In the genomic region with DNA sequence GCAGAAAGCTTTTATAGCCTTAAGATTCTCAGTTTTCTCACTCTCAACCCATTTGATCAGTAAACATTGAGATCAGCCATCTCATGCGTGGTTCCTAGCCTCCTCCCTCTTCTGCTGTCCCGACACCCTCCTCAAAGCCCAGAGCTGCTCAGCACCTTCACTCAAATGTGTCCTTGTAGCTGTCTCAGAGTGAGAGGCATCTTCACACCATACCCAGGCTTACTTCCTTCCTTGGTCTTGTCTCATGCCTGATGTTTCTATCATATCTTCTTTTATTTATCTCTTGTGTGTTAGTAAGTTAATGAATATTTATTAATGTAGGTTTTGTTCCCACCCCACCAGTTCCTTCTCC, we compare ENCODE assay signal across 13 cellular contexts.
DNase-seq lines count a peak whose midpoint lies in the region; ATAC-seq and TF ChIP-seq lines count a peak whose summit lies in the region.
"Had no signal": no experiment of that assay in that cellular context is flagged by ENCODE, and none has a peak within 500 bp of the region (broad histone marks: within the 10 kb centered on the region; RNA-seq: fewer than 3 reads in every experiment).

No MANE protein-coding gene starts in this region.

- DNase-seq in spleen: no peak
- DNase-seq in NCI-H2107 (lab: John Stamatoyannopoulos, UW): no peak
- no peak for DNase-seq in stimulated activated naive CD4-positive, alpha-beta T cell treated with Interleukin-2 at 50 U/mL for 16 hours (lab: John Stamatoyannopoulos, UW)
- no peak for DNase-seq in GM10248 (ENCODE audit: extremely low spot score)
- DNase-seq: Caco-2; naive thymus-derived CD4-positive, alpha-beta T cell; NCI-H2171; right cardiac atrium; T-helper 9 cell had no signal

- H3K4me1 ChIP-seq in spleen: peaks cover 0 to 43% (median 9%) of the 10 kb centered on the region in 6 donors

- no peak for TF ChIP-seq CTCF in spleen (IDR thresholded peaks at IDR 0.05 in 8 of 11, conservative IDR thresholded peaks at IDR 0.05 in 3 of 11)
- no peak for TF ChIP-seq CTCF in GM10248 (IDR thresholded peaks at IDR 0.05; ENCODE audit: control extremely low read depth, extremely low read depth, low read depth, missing control alignments)

- H3K27me3 ChIP-seq in spleen (replicated peaks in 1 of 7): no peaks in the 10 kb centered on the region

- peak overlapping the region; percentile 51 to 85 (median 72) for H3K27ac ChIP-seq in spleen
- H3K27ac ChIP-seq: thoracic aorta had no signal

- peak; percentile 25 for ATAC-seq in GM19463 (IDR thresholded peaks at IDR 0.05; ENCODE audit: unreplicated experiment)
- peak; percentile 20 for ATAC-seq in HG02759 (IDR thresholded peaks at IDR 0.05; ENCODE audit: unreplicated experiment)
- peak; percentile 37 for ATAC-seq in HG03460 (IDR thresholded peaks at IDR 0.05; ENCODE audit: unreplicated experiment)
- ATAC-seq: right cardiac atrium had no signal

- H3K9me3 ChIP-seq in spleen: no peaks in the 10 kb centered on the region
- H3K9me3 ChIP-seq: Caco-2, thoracic aorta had no signal

- POLR2A ChIA-PET in GM10248 (lab: Yijun Ruan, JAX): interaction anchor here (0.5 to 0.6 kb wide), 2 partner anchors 87 to 129 kb away, joined by 4 to 9 read pairs; no protein-coding TSS in a partner anchor

- no peaks in the 10 kb centered on the region for H3K36me3 ChIP-seq in spleen
- H3K36me3 ChIP-seq: thoracic aorta had no signal

- intact Hi-C loops in spleen (cut with DNase I; ENCODE audit: low total_unique reads): no loop called here

- H3K4me3 ChIP-seq in spleen: no peak overlapping the region
- H3K4me3 ChIP-seq: thoracic aorta had no signal

- WGBS in spleen, 5 donors: 50 to 78% (median 55%) methylated on average over 2 of the region's 2 CpGs

- CTCF ChIA-PET in GM10248 (lab: Yijun Ruan, JAX): interaction anchor here (0.7 to 4.2 kb wide), 9 partner anchors 13 to 202 kb away, joined by 3 to 25 read pairs (median 4); no protein-coding TSS in a partner anchor

- no peak for TF ChIP-seq POLR2A in spleen (IDR thresholded peaks at IDR 0.05)
